8 cellular contexts compared by ENCODE assay signal in genomic region chr21:25501996-25502665, GRCh38.
DNase-seq lines count a peak whose midpoint lies in the region; ATAC-seq and TF ChIP-seq lines count a peak whose summit lies in the region.

No MANE protein-coding gene starts in this region.

- H3K27me3 ChIP-seq in GM06990 (replicated peaks; ENCODE audit: control insufficient read depth, insufficient read depth, low read length) (no peaks in the 10 kb centered on the region), foreskin keratinocyte (no peaks in the 10 kb centered on the region)

- no peaks in the 10 kb centered on the region for H3K36me3 ChIP-seq in GM06990 (ENCODE audit: control insufficient read depth, insufficient read depth, low read length)

- H3K27ac ChIP-seq in foreskin keratinocyte, result no peak overlapping the region

- TF ChIP-seq CTCF in GM06990 (IDR thresholded peaks at IDR 0.05; ENCODE audit: insufficient read depth, low read length, poor library complexity, severe bottlenecking), result no peak
- TF ChIP-seq CTCF in NB4 (IDR thresholded peaks at IDR 0.05; ENCODE audit: low read depth, low read length), result no peak
- TF ChIP-seq CTCF in foreskin keratinocyte (conservative IDR thresholded peaks at IDR 0.05), result no peak
- no peak for TF ChIP-seq CTCF in GM13976 (IDR thresholded peaks at IDR 0.05; ENCODE audit: borderline replicate concordance, control extremely low read depth, extremely low read depth, insufficient read depth, missing control alignments)

- ATAC-seq in GM21717 (IDR thresholded peaks at IDR 0.05; ENCODE audit: unreplicated experiment) (peak; percentile 63), foreskin keratinocyte (peak; percentile 63), left lobe of liver (no peak)

- H3K4me3 ChIP-seq in GM06990 (replicated peaks; ENCODE audit: low read depth, low read length) (no peak overlapping the region), NB4 (ENCODE audit: low read depth, low read length) (no peak overlapping the region)

- no peak for TF ChIP-seq POLR2A in NB4 (IDR thresholded peaks at IDR 0.05; ENCODE audit: extremely low read depth, insufficient read length)

- DNase-seq in GM06990 (ENCODE audit: extremely low read depth, insufficient read length) (peak; percentile 74), NB4 (ENCODE audit: low read depth) (peak; percentile 35), foreskin keratinocyte (peak in 1 of 2 donors; percentile 24), HCEC 1CT (no peak), NCI-H1105 treated with DMSO at 0.1 percent for 48 hours (lab: John Stamatoyannopoulos, UW) (no peak), GM13976 (ENCODE audit: low spot score) (no peak), left lobe of liver (ENCODE audit: low spot score) (no peak)

- H3K4me1 ChIP-seq in foreskin keratinocyte, result no peaks in the 10 kb centered on the region

- in situ Hi-C loops in GM13976 (cut with MboI; ENCODE audit: low sequenced_read_pairs, unreplicated experiment), result loop anchor here (5.0 to 10.0 kb wide), 2 partner anchors 60 to 77 kb away; no protein-coding TSS in a partner anchor

Comparison
In these comparisons a context has a peak if more than half of its experiments do, and no peak if none do; other contexts are left out.
1. DNase-seq: peak in GM06990 (single experiment) and NB4 (single experiment); none in HCEC 1CT (single experiment), NCI-H1105 treated with DMSO at 0.1 percent for 48 hours (single experiment), GM13976 (single experiment) and left lobe of liver (single experiment).